1 cellular context compared by ENCODE assay signal in genomic region chr22:37043828-37044538, GRCh38.
TF ChIP-seq lines count a peak whose summit lies in the region.

No MANE protein-coding gene starts in this region.

TF ChIP-seq in GM23338, 12 proteins besides CTCF, POLR2A, EP300 and RAD21 (continued from another document):
- no peak for TF ChIP-seq STAT1 (IDR thresholded peaks at IDR 0.05; ENCODE audit: unreplicated experiment)
- no peak for TF ChIP-seq EZH2 (IDR thresholded peaks at IDR 0.05; ENCODE audit: low read depth, unreplicated experiment)
- TF ChIP-seq ZNF114 (CRISPR knock-in tag; IDR thresholded peaks at IDR 0.05) = no peak
- TF ChIP-seq POLR2AphosphoS5 (IDR thresholded peaks at IDR 0.05; ENCODE audit: low read depth) = no peak
- TF ChIP-seq EZH2phosphoT487 (IDR thresholded peaks at IDR 0.05; ENCODE audit: unreplicated experiment) = no peak
- TF ChIP-seq, protein P1, sequence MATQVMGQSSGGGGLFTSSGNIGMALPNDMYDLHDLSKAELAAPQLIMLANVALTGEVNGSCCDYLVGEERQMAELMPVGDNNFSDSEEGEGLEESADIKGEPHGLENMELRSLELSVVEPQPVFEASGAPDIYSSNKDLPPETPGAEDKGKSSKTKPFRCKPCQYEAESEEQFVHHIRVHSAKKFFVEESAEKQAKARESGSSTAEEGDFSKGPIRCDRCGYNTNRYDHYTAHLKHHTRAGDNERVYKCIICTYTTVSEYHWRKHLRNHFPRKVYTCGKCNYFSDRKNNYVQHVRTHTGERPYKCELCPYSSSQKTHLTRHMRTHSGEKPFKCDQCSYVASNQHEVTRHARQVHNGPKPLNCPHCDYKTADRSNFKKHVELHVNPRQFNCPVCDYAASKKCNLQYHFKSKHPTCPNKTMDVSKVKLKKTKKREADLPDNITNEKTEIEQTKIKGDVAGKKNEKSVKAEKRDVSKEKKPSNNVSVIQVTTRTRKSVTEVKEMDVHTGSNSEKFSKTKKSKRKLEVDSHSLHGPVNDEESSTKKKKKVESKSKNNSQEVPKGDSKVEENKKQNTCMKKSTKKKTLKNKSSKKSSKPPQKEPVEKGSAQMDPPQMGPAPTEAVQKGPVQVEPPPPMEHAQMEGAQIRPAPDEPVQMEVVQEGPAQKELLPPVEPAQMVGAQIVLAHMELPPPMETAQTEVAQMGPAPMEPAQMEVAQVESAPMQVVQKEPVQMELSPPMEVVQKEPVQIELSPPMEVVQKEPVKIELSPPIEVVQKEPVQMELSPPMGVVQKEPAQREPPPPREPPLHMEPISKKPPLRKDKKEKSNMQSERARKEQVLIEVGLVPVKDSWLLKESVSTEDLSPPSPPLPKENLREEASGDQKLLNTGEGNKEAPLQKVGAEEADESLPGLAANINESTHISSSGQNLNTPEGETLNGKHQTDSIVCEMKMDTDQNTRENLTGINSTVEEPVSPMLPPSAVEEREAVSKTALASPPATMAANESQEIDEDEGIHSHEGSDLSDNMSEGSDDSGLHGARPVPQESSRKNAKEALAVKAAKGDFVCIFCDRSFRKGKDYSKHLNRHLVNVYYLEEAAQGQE (IDR thresholded peaks at IDR 0.05; ENCODE audit: unreplicated experiment) = no peak
